In the genomic region with DNA sequence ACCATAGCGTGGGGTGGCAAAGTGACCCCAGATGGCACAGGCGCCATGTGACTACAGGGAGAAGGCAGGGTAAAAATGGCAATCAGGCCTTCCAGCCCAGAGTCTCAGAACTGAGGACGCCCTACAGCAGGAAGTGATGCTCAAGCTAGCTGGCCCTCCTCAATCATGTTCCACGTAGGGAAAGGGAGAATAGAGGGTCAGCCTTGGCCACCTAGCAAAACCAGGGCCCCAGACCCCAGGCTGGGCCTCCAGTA, we compare ENCODE assay signal across 8 cellular contexts. TPM values are rescaled to one million over a fixed set of nuclear protein-coding genes. Genes with fewer than 3 reads are reported as not detected.
DNase-seq lines count a peak whose midpoint lies in the region; ATAC-seq and TF ChIP-seq lines count a peak whose summit lies in the region.

No MANE protein-coding gene starts in this region.

- peaks cover 6% of the 10 kb centered on the region for H3K36me3 Mint-ChIP-seq in progenitor cell of endocrine pancreas (ENCODE audit: insufficient read depth)

- H3K27ac Mint-ChIP-seq in progenitor cell of endocrine pancreas = peak overlapping the region; percentile 95

- H3K4me1 Mint-ChIP-seq in progenitor cell of endocrine pancreas (ENCODE audit: low read depth) = peaks cover 12% of the 10 kb centered on the region

- H3K36me3 ChIP-seq in GM06990 (ENCODE audit: control insufficient read depth, insufficient read depth, low read length) (peaks cover 39% of the 10 kb centered on the region), OCI-LY3 (replicated peaks; ENCODE audit: low read depth, low read length) (peaks cover 59% of the 10 kb centered on the region)

- no peak overlapping the region for H2AFZ ChIP-seq in OCI-LY3 (ENCODE audit: low read depth, low read length)

- peaks cover 22% of the 10 kb centered on the region for H3K4me1 ChIP-seq in OCI-LY3 (ENCODE audit: low read length)

- H3K9me3 Mint-ChIP-seq in progenitor cell of endocrine pancreas (ENCODE audit: low read depth) = no peaks in the 10 kb centered on the region

- no peaks in the 10 kb centered on the region for H4K20me1 ChIP-seq in OCI-LY3 (ENCODE audit: insufficient read depth, low read length)

- no peak for ATAC-seq in HG02970 (IDR thresholded peaks at IDR 0.05; ENCODE audit: low FRiP score, unreplicated experiment)
- no peak for ATAC-seq in omental fat pad (ENCODE audit: low FRiP score)

- peak overlapping the region; percentile 93 for H3K4me2 ChIP-seq in OCI-LY3 (ENCODE audit: low read length)

- H3K27me3 Mint-ChIP-seq in progenitor cell of endocrine pancreas = no peaks in the 10 kb centered on the region

- no peaks in the 10 kb centered on the region for H3K9me3 ChIP-seq in OCI-LY3 (ENCODE audit: insufficient read depth, low read length)

- peaks cover 28% of the 10 kb centered on the region for H3K79me2 ChIP-seq in OCI-LY3 (ENCODE audit: low read length)

- DNase-seq in GM06990 (ENCODE audit: extremely low read depth, insufficient read length) (no peak), epithelial cell of prostate (ENCODE audit: low read depth, low spot score) (no peak), progenitor cell of endocrine pancreas (ENCODE audit: low spot score, unreplicated experiment) (no peak), OCI-M1 (lab: John Stamatoyannopoulos, UW) (no peak), omental fat pad (ENCODE audit: low spot score) (no peak)
- DNase-seq in stimulated activated CD4-positive, alpha-beta T cell treated with anti-CD3 and anti-CD28 coated beads, Interleukin-2, amount 100 ng/mL, for 48 hours = no peak

- H3K27me3 ChIP-seq in GM06990 (replicated peaks; ENCODE audit: control insufficient read depth, insufficient read depth, low read length) (no peaks in the 10 kb centered on the region), OCI-LY3 (ENCODE audit: low read depth, low read length) (no peaks in the 10 kb centered on the region)

- peak overlapping the region; percentile 75 for H3K4me3 Mint-ChIP-seq in progenitor cell of endocrine pancreas (ENCODE audit: low read depth)

- peak overlapping the region; percentile 97 for H3K9ac ChIP-seq in OCI-LY3 (ENCODE audit: low read length)

- H3K4me3 ChIP-seq in GM06990 (replicated peaks; ENCODE audit: low read depth, low read length) (peak overlapping the region; percentile 91), OCI-LY3 (ENCODE audit: low read length) (peak overlapping the region; percentile 86)

- H3K27ac ChIP-seq in OCI-LY3 (ENCODE audit: low read length) = peak overlapping the region; percentile 93
- peak overlapping the region; percentile 91 for H3K27ac ChIP-seq in epithelial cell of prostate

- TF ChIP-seq CTCF in GM06990 (IDR thresholded peaks at IDR 0.05; ENCODE audit: insufficient read depth, low read length, poor library complexity, severe bottlenecking) = no peak
- no peak for TF ChIP-seq CTCF in OCI-LY3 (IDR thresholded peaks at IDR 0.05; ENCODE audit: low read depth, low read length)
- no peak for TF ChIP-seq CTCF in progenitor cell of endocrine pancreas (IDR thresholded peaks at IDR 0.05; ENCODE audit: unreplicated experiment)
- no peak for TF ChIP-seq CTCF in omental fat pad (IDR thresholded peaks at IDR 0.05)

RNA-seq across cellular contexts. Expression of a gene that starts 1.0 kb away (rescaled TPM):
- total RNA-seq in progenitor cell of endocrine pancreas = 74.9 and 76.0 TPM in 2 replicates
- 10 to 100 TPM; 18.6 to 78.2 (median 28.6) TPM for total RNA-seq in omental fat pad

RNA-seq across cellular contexts. Expression of a gene that starts 15.2 kb away (rescaled TPM):
- 48.9 and 56.9 TPM in 2 replicates for total RNA-seq in progenitor cell of endocrine pancreas
- 10 to 100 TPM; 22.6 to 44.6 (median 28.3) TPM for total RNA-seq in omental fat pad

RNA-seq across cellular contexts. Expression of a gene that starts 21.9 kb away (rescaled TPM):
- total RNA-seq in progenitor cell of endocrine pancreas = 52.9 and 53.0 TPM in 2 replicates
- 100 to 1,000 TPM in 1 of 4 donors, 10 to 100 TPM in 3; 42.6 to 106 (median 50.7) TPM for total RNA-seq in omental fat pad
